In genomic region chr3:187318819-187319616, GRCh38 we compare ENCODE assay signal across 8 cellular contexts. TPM values are rescaled to one million over a fixed set of nuclear protein-coding genes. Genes with fewer than 3 reads are reported as not detected.
DNase-seq lines count a peak whose midpoint lies in the region; ATAC-seq and TF ChIP-seq lines count a peak whose summit lies in the region.

No MANE protein-coding gene starts in this region.

- H3K27ac Mint-ChIP-seq in T-helper 17 cell: no peak overlapping the region

- H3K36me3 Mint-ChIP-seq in T-helper 17 cell (ENCODE audit: low read depth): peaks cover 3% of the 10 kb centered on the region

- peak overlapping the region; percentile 45 for H3K4me3 ChIP-seq in brain microvascular endothelial cell (ENCODE audit: low read depth, low read length)

- in situ Hi-C loops in brain microvascular endothelial cell (cut with HindIII; ENCODE audit: low pct_ligation_motif_present, low sequenced_read_pairs): loop anchor here (10.0 kb wide), 1 partner anchor 356 kb away; the partner anchor contains the start of gene SST

- ATAC-seq in T-helper 17 cell: peak; percentile 63
- ATAC-seq in HG02759 (IDR thresholded peaks at IDR 0.05; ENCODE audit: unreplicated experiment): no peak

- DNase-seq in SIG-M5 treated with dmso at 0.1 percent for 504 hours (lab: John Stamatoyannopoulos, UW; ENCODE audit: unreplicated experiment) (peak; percentile 72), SIG-M5 (lab: John Stamatoyannopoulos, UW) (no peak), NCI-H1092 treated with DMSO at 0.1 percent for 48 hours (lab: John Stamatoyannopoulos, UW) (peak; percentile 55), T-helper 17 cell (peak in 2 of 3 donors; percentile 12 to 22), brain microvascular endothelial cell (peak; percentile 54), iPS-NIHi7 (ENCODE audit: extremely low spot score) (peak; percentile 71)
- DNase-seq in stimulated activated CD4-positive, alpha-beta T cell treated with anti-CD3 and anti-CD28 coated beads, Interleukin-12 subunit alpha, Interleukin-12 subunit beta, amount 100 ng/mL, for 4 hours: peak; percentile 13

- no peaks in the 10 kb centered on the region for H3K36me3 ChIP-seq in brain microvascular endothelial cell (replicated peaks)

- peak overlapping the region; percentile 12 for H3K27ac ChIP-seq in brain microvascular endothelial cell

- peaks cover 17% of the 10 kb centered on the region for H3K4me1 Mint-ChIP-seq in T-helper 17 cell

- TF ChIP-seq CTCF in brain microvascular endothelial cell (IDR thresholded peaks at IDR 0.05; ENCODE audit: low read depth, low read length, missing control alignments): peak; percentile 85

- H3K27me3 ChIP-seq in brain microvascular endothelial cell (replicated peaks): no peaks in the 10 kb centered on the region

- peak overlapping the region; percentile 63 for H3K4me3 Mint-ChIP-seq in T-helper 17 cell

- peaks cover 64% of the 10 kb centered on the region for H3K27me3 Mint-ChIP-seq in T-helper 17 cell

- no peaks in the 10 kb centered on the region for H3K9me3 ChIP-seq in T-helper 17 cell (ENCODE audit: control insufficient read depth, low read length, poor library complexity, severe bottlenecking)

RNA-seq across cellular contexts. Expression of gene MASP1, which starts 27.5 kb away (rescaled TPM):
- total RNA-seq in T-helper 17 cell: under 1 TPM in 1 of 2 donors, not detected in 1; 0.44 TPM

RNA-seq across cellular contexts. Expression of gene RTP4, which starts 49.2 kb away (rescaled TPM):
- total RNA-seq in T-helper 17 cell: 1 to 10 TPM; 1.7 to 2.4 TPM
